13 cellular contexts compared by ENCODE assay signal in the genomic region with DNA sequence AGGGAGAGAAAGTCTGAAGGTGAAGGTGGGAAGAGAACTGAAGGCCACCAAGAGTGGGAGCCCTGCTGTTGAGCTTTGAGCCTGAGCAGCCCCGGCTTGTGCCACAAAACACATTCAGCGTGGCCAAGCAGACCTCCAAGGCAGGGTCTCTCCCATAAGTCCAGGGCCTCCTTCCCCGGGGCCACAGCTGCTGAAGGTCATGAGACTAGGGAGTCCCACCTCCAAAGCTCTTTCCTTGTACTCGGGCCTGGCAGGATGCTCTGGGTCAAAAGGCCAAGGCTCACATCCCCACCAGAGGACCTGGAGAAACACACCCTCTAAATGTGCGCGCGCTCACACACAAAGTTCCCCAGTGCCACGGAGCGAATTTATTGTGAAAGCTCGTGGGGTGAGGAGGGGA. TPM values are rescaled to one million over a fixed set of nuclear protein-coding genes. Genes with fewer than 3 reads are reported as not detected.
A peak's percentile ranks its signal among the peaks of the same experiment; 100 is the strongest.
DNase-seq lines count a peak whose midpoint lies in the region; ATAC-seq and TF ChIP-seq lines count a peak whose summit lies in the region.
"Had no signal": no experiment of that assay in that cellular context is flagged by ENCODE, and none has a peak within 500 bp of the region (broad histone marks: within the 10 kb centered on the region; RNA-seq: fewer than 3 reads in every experiment).

No MANE protein-coding gene starts in this region.

- H3K4me3 Mint-ChIP-seq in activated naive CD4-positive, alpha-beta T cell treated with anti-CD3 and anti-CD28 coated beads for 36 hours: peak overlapping the region; percentile 86
- peak overlapping the region; percentile 89 to 94 for H3K4me3 Mint-ChIP-seq in stimulated activated naive B cell treated with anti-CD40 and anti-IgM and Interleukin-4, amounts not matched to agents 10 μg/mL and 1 μg/mL and 100 μg/mL, for 72 hours

- H3K36me3 ChIP-seq in adrenal gland (replicated peaks in 1 of 2): peaks cover 0 to 22% of the 10 kb centered on the region in 2 donors
- H3K36me3 ChIP-seq: neural progenitor cell had no signal

- CTCF ChIA-PET in activated naive CD4-positive, alpha-beta T cell treated with anti-CD3 and anti-CD28 coated beads for 36 hours (lab: Charles Lee): interaction anchor here (10.6 kb wide), 1 partner anchor 17 kb away, joined by 82 read pairs; a partner anchor contains a TSS

- no peak for TF ChIP-seq POLR2A in adrenal gland (IDR thresholded peaks at IDR 0.05)

- H3K4me1 Mint-ChIP-seq in activated naive CD4-positive, alpha-beta T cell treated with anti-CD3 and anti-CD28 coated beads for 36 hours (ENCODE audit: low read depth): peaks cover 29% of the 10 kb centered on the region
- peaks cover 39 to 52% of the 10 kb centered on the region in 2 donors for H3K4me1 Mint-ChIP-seq in stimulated activated naive B cell treated with anti-CD40 and anti-IgM and Interleukin-4, amounts not matched to agents 10 μg/mL and 1 μg/mL and 100 μg/mL, for 72 hours

- WGBS in adrenal gland, 4 donors: 64 to 78% (median 73%) methylated on average over 10 of the region's 10 CpGs; no CpG with 5 or more reads in 1 of the 4 donors

- no peak for ATAC-seq in stimulated activated naive B cell treated with anti-CD40 and anti-IgM and Interleukin-4, amounts not matched to agents 10 μg/mL and 1 μg/mL and 100 μg/mL, for 72 hours (replicated peaks)
- no peak for ATAC-seq in GM21423 (IDR thresholded peaks at IDR 0.05; ENCODE audit: unreplicated experiment)
- ATAC-seq: effector memory CD8-positive, alpha-beta T cell had no signal

- no peak for TF ChIP-seq CTCF in adrenal gland (IDR thresholded peaks at IDR 0.05)

- no peaks in the 10 kb centered on the region for H3K27me3 ChIP-seq in adrenal gland

- no peaks in the 10 kb centered on the region for H3K27me3 Mint-ChIP-seq in activated naive CD4-positive, alpha-beta T cell treated with anti-CD3 and anti-CD28 coated beads for 36 hours (ENCODE audit: low read depth)
- H3K27me3 Mint-ChIP-seq in stimulated activated naive B cell treated with anti-CD40 and anti-IgM and Interleukin-4, amounts not matched to agents 10 μg/mL and 1 μg/mL and 100 μg/mL, for 72 hours: no peaks in the 10 kb centered on the region
- H3K27me3 Mint-ChIP-seq: effector memory CD8-positive, alpha-beta T cell had no signal

- peak overlapping the region in 3 of 5 donors; percentile 5 to 94 (median 61) for H3K27ac ChIP-seq in adrenal gland
- H3K27ac ChIP-seq: neural progenitor cell had no signal

- H3K27ac Mint-ChIP-seq in activated naive CD4-positive, alpha-beta T cell treated with anti-CD3 and anti-CD28 coated beads for 36 hours: peak overlapping the region; percentile 79
- H3K27ac Mint-ChIP-seq in stimulated activated naive B cell treated with anti-CD40 and anti-IgM and Interleukin-4, amounts not matched to agents 10 μg/mL and 1 μg/mL and 100 μg/mL, for 72 hours: peak overlapping the region; percentile 14
- H3K27ac Mint-ChIP-seq: neural progenitor cell had no signal

- H3K36me3 Mint-ChIP-seq in activated naive CD4-positive, alpha-beta T cell treated with anti-CD3 and anti-CD28 coated beads for 36 hours (ENCODE audit: low read depth): peaks cover 16% of the 10 kb centered on the region
- peaks cover 11 to 46% of the 10 kb centered on the region in 2 donors for H3K36me3 Mint-ChIP-seq in stimulated activated naive B cell treated with anti-CD40 and anti-IgM and Interleukin-4, amounts not matched to agents 10 μg/mL and 1 μg/mL and 100 μg/mL, for 72 hours

- H3K4me3 ChIP-seq in adrenal gland: no peak overlapping the region
- H3K4me3 ChIP-seq: neural progenitor cell had no signal

- no peaks in the 10 kb centered on the region for H3K9me3 ChIP-seq in adrenal gland (replicated peaks in 1 of 3)

- H3K9me3 Mint-ChIP-seq in activated naive CD4-positive, alpha-beta T cell treated with anti-CD3 and anti-CD28 coated beads for 36 hours: no peaks in the 10 kb centered on the region
- H3K9me3 Mint-ChIP-seq in stimulated activated naive B cell treated with anti-CD40 and anti-IgM and Interleukin-4, amounts not matched to agents 10 μg/mL and 1 μg/mL and 100 μg/mL, for 72 hours: no peaks in the 10 kb centered on the region
- H3K9me3 Mint-ChIP-seq: effector memory CD8-positive, alpha-beta T cell had no signal

- no peak for DNase-seq in activated naive CD4-positive, alpha-beta T cell treated with anti-CD3 and anti-CD28 coated beads for 36 hours
- no peak for DNase-seq in activated naive CD4-positive, alpha-beta T cell treated with anti-CD3 and anti-CD28 coated beads, Interleukin-2, amount 50 U/mL, for 16 hours
- peak; percentile 16 for DNase-seq in MV-4-11 (lab: John Stamatoyannopoulos, UW)
- no peak for DNase-seq in adrenal gland
- DNase-seq in stimulated activated naive B cell treated with anti-CD40 and anti-IgM and Interleukin-4, amounts not matched to agents 10 μg/mL and 1 μg/mL and 100 μg/mL, for 72 hours: no peak
- DNase-seq in stimulated activated CD4-positive, alpha-beta T cell treated with anti-CD3 and anti-CD28 coated beads, Interleukin-4, amount 100 ng/mL, for 4 hours: no peak
- no peak for DNase-seq in NCI-H345 treated with DMSO at 0.1 percent for 48 hours (lab: John Stamatoyannopoulos, UW; ENCODE audit: unreplicated experiment)
- DNase-seq: effector memory CD8-positive, alpha-beta T cell; IMR-90; NCI-H187 treated with DMSO at 0.1 percent for 48 hours had no signal

- H3K4me1 ChIP-seq in adrenal gland (replicated peaks in 1 of 2): peaks cover 21 to 45% of the 10 kb centered on the region in 2 donors

- intact Hi-C loops in activated naive CD4-positive, alpha-beta T cell treated with anti-CD3 and anti-CD28 coated beads for 36 hours (cut with micrococcal nuclease): loop anchor here (5.0 kb wide), 2 partner anchors 93 to 468 kb away; a partner anchor contains a TSS
- intact Hi-C loops in adrenal gland (cut with DNase I): no loop called here

RNA-seq across cellular contexts. Expression of a gene that starts 3.5 kb away (rescaled TPM):
- 100 to 1,000 TPM; 154 to 161 TPM for total RNA-seq in activated naive CD4-positive, alpha-beta T cell treated with anti-CD3 and anti-CD28 coated beads for 36 hours
- total RNA-seq in adrenal gland: 10 to 100 TPM; 22.7 to 67.8 (median 46.0) TPM
- polyA plus RNA-seq in adrenal gland: 100 to 1,000 TPM in 2 of 3 donors, 1 to 10 TPM in 1; 1.5 to 316 (median 118) TPM

RNA-seq across cellular contexts. Expression of a gene that starts 5.3 kb away (rescaled TPM):
- 100 to 1,000 TPM; 120 to 121 TPM for total RNA-seq in activated naive CD4-positive, alpha-beta T cell treated with anti-CD3 and anti-CD28 coated beads for 36 hours
- total RNA-seq in adrenal gland: 100 to 1,000 TPM in 3 of 8 donors, 10 to 100 TPM in 5; 60.0 to 159 (median 93.6) TPM
- 100 to 1,000 TPM; 121 to 287 (median 228) TPM for polyA plus RNA-seq in adrenal gland

RNA-seq across cellular contexts. Expression of a gene that starts 14.9 kb away (rescaled TPM):
- 10 to 100 TPM; 11.3 to 13.1 TPM for total RNA-seq in activated naive CD4-positive, alpha-beta T cell treated with anti-CD3 and anti-CD28 coated beads for 36 hours
- total RNA-seq in adrenal gland: 10 to 100 TPM; 15.5 to 37.4 (median 26.4) TPM
- polyA plus RNA-seq in adrenal gland: 10 to 100 TPM in 2 of 3 donors, 1 to 10 TPM in 1; 5.4 to 69.6 (median 27.6) TPM

RNA-seq across cellular contexts. Expression of a gene that starts 25.1 kb away (rescaled TPM):
- not detected for total RNA-seq in activated naive CD4-positive, alpha-beta T cell treated with anti-CD3 and anti-CD28 coated beads for 36 hours
- 1 to 10 TPM in 1 of 8 donors, under 1 TPM in 7; 0.18 to 1.1 (median 0.63) TPM for total RNA-seq in adrenal gland
- 1 to 10 TPM in 2 of 3 donors, not detected in 1; 1.0 to 1.6 TPM for polyA plus RNA-seq in adrenal gland
- total RNA-seq: glomerular endothelial cell, IMR-90 had no signal
- polyA plus RNA-seq: IMR-90 had no signal

RNA-seq across cellular contexts. Expression of a gene that starts 42.0 kb away (rescaled TPM):
- 10 to 100 TPM; 85.0 to 86.1 TPM for total RNA-seq in activated naive CD4-positive, alpha-beta T cell treated with anti-CD3 and anti-CD28 coated beads for 36 hours
- total RNA-seq in adrenal gland: 10 to 100 TPM; 43.8 to 77.1 (median 58.8) TPM
- polyA plus RNA-seq in adrenal gland: 10 to 100 TPM; 15.3 to 32.7 (median 19.6) TPM
